8 cellular contexts compared by ENCODE assay signal in genomic region chr2:210476194-210477128, GRCh38. TPM values are rescaled to one million over a fixed set of nuclear protein-coding genes. Genes with fewer than 3 reads are reported as not detected.
DNase-seq lines count a peak whose midpoint lies in the region; ATAC-seq lines count a peak whose summit lies in the region.

A gene with protein sequence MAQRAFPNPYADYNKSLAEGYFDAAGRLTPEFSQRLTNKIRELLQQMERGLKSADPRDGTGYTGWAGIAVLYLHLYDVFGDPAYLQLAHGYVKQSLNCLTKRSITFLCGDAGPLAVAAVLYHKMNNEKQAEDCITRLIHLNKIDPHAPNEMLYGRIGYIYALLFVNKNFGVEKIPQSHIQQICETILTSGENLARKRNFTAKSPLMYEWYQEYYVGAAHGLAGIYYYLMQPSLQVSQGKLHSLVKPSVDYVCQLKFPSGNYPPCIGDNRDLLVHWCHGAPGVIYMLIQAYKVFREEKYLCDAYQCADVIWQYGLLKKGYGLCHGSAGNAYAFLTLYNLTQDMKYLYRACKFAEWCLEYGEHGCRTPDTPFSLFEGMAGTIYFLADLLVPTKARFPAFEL (minus strand): TSS chr2:210476759. CDS start chr2:210476396, 363 bp downstream.

- H3K27me3 ChIP-seq in HUES64 (ENCODE audit: insufficient read depth, low read length), result no peaks in the 10 kb centered on the region

- H3K27ac ChIP-seq in HUES64 (ENCODE audit: low read depth, low read length), result no peak within 1 kb of the TSS; the same call in 1 of the 2 replicates

- peak within 1 kb of the TSS; percentile 83 for H3K9ac ChIP-seq in HUES64 (ENCODE audit: low read depth, low read length)

- peaks cover 16% of the 10 kb centered on the region for H3K4me1 ChIP-seq in HUES64 (ENCODE audit: insufficient read depth, low read length)

- peak; percentile 88 for DNase-seq in D341Med (ENCODE audit: low spot score)
- DNase-seq in OCI-M1 (lab: John Stamatoyannopoulos, UW), result peak; percentile 96
- peak; percentile 75 for DNase-seq in activated T-cell treated with anti-CD3 and anti-CD28 coated beads for 24 hours (ENCODE audit: low read depth)
- peak; percentile 90 for DNase-seq in epidermal melanocyte (ENCODE audit: insufficient read length, low spot score)
- peak; percentile 91 for DNase-seq in middle frontal gyrus (ENCODE audit: extremely low spot score, low spot score)
- DNase-seq in stimulated activated CD8-positive, alpha-beta memory T cell treated with anti-CD3 and anti-CD28 coated beads, Interleukin-2, amount 100 ng/mL, for 48 hours (ENCODE audit: low read depth in 2 of 2), result peak; percentile 60 to 75

- H3K9me3 ChIP-seq in HUES64 (ENCODE audit: insufficient read depth, low read depth, low read length), result no peaks in the 10 kb centered on the region

- H3K4me3 ChIP-seq in HUES64 (ENCODE audit: low read length), result peak within 1 kb of the TSS; percentile 90

- peak; percentile 100 for ATAC-seq in GM21447 (IDR thresholded peaks at IDR 0.05; ENCODE audit: unreplicated experiment)

- WGBS in HUES64, result 2% methylated on average over 41 of the region's 49 CpGs

- H3K36me3 ChIP-seq in HUES64 (ENCODE audit: insufficient read depth, low read length), result peaks cover 26% of the 10 kb centered on the region

RNA-seq across cellular contexts. Expression of the gene that starts here (rescaled TPM):
- polyA plus RNA-seq in HUES64 (2013, experiment 1 of 2), result 25.3 TPM
- polyA plus RNA-seq in HUES64 (2013, experiment 2 of 2), result 35.5 TPM
